ENCODE assay signal across 15 cellular contexts in the genomic region with DNA sequence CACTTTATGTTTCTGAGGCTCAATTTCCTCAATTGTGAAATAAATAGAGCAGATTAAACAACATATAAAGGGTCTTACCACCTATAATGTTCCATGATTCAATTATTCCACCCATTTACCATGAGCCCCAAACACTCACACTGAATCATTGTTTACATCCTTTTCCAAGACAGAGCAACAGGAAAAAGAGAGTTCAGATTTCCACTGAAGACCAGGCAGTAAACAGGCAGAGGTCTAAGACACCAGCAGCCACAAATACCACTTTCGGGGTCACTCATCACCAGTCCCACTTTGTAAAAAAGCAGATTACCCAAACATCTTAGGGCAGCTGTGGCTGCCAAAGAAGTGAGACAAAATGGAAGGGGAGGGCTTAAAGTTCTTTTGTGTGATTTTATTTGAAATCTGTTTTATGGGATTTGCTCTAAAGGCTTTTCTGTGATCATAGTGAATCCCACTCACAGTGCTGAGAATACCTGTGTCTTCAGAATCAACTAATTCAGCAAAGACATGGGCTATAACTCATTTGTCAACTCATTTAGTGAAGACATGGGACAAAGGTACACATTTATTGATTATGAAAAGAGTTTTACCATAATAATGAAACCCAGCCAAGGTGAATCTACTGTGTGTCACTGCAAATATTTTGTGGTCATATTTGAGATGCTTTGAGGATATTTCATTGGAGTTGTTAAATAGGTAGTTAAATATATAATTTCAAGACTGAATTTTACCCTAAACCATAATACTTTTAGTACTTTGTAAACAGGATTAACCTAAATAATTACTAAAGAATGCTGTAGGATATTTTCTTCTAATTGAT. TPM values are rescaled to one million over a fixed set of nuclear protein-coding genes. Genes with fewer than 3 reads are reported as not detected.
DNase-seq lines count a peak whose midpoint lies in the region; ATAC-seq, FAIRE-seq and TF ChIP-seq lines count a peak whose summit lies in the region.
"Had no signal": no experiment of that assay in that cellular context is flagged by ENCODE, and none has a peak within 500 bp of the region (broad histone marks: within the 10 kb centered on the region; RNA-seq: fewer than 3 reads in every experiment).

No MANE protein-coding gene starts in this region.

- whole genome bisulfite sequencing in suprapubic skin = 90% methylated on average over 1 of the region's 1 CpG

- no peak for ATAC-seq in CD8-positive, alpha-beta T cell
- peak; percentile 78 for ATAC-seq in activated CD8-positive, alpha-beta T cell treated with anti-CD3 and anti-CD28 coated beads for 36 hours
- ATAC-seq: gastrocnemius medialis; lower lobe of right lung; naive thymus-derived CD8-positive, alpha-beta T cell; psoas muscle had no signal

- H3K4me3 ChIP-seq in CD8-positive, alpha-beta T cell (ENCODE audit: low read depth, low read length) = no peak overlapping the region
- H3K4me3 ChIP-seq in endothelial cell of umbilical vein (replicated peaks in 1 of 3; ENCODE audit: insufficient read depth in 1 of 3, low read depth in 1 of 3, low read length in 3 of 3) (no peak overlapping the region), suprapubic skin (no peak overlapping the region)
- H3K4me3 ChIP-seq: gastrocnemius medialis, lower lobe of right lung, psoas muscle had no signal

- no peaks in the 10 kb centered on the region for H3K27me3 Mint-ChIP-seq in CD8-positive, alpha-beta T cell (ENCODE audit: low read depth)
- no peaks in the 10 kb centered on the region for H3K27me3 Mint-ChIP-seq in activated CD8-positive, alpha-beta T cell treated with anti-CD3 and anti-CD28 coated beads for 36 hours

- dilution Hi-C loops in endothelial cell of umbilical vein (cut with MboI; ENCODE audit: extremely low pct_ligation_motif_present, low sequenced_read_pairs) = no loop called here

- H3K9me1 ChIP-seq in endothelial cell of umbilical vein (replicated peaks; ENCODE audit: control insufficient read depth, extremely low read depth, insufficient read depth, low read length) = no peaks in the 10 kb centered on the region

- H3K9ac ChIP-seq in endothelial cell of umbilical vein (replicated peaks; ENCODE audit: extremely low read depth, insufficient read depth, low read length) = no peak overlapping the region

- no TSS peak for BruUV-seq in endothelial cell of umbilical vein (replicated peaks; lab: Mats Ljungman, UMichigan)

- intact Hi-C loops in CD8-positive, alpha-beta T cell (cut with DNase I, micrococcal nuclease) = no loop called here
- intact Hi-C loops in activated CD8-positive, alpha-beta T cell treated with anti-CD3 and anti-CD28 coated beads for 36 hours (cut with micrococcal nuclease) = no loop called here
- intact Hi-C loops in endothelial cell of umbilical vein (cut with micrococcal nuclease) = no loop called here

- CTCF ChIA-PET in CD8-positive, alpha-beta T cell (lab: Charles Lee) = interaction anchor here (1.0 kb wide), 1 partner anchor 13 kb away, joined by 3 read pairs; no protein-coding TSS in a partner anchor
- CTCF ChIA-PET in activated CD8-positive, alpha-beta T cell treated with anti-CD3 and anti-CD28 coated beads for 36 hours (lab: Charles Lee) = interaction anchor here (1.4 kb wide), 1 partner anchor 9 kb away, joined by 3 read pairs; no protein-coding TSS in a partner anchor
- CTCF ChIA-PET in endothelial cell of umbilical vein (lab: Charles Lee) = interaction anchor here (0.9 to 5.4 kb wide), 3 partner anchors 9 to 13 kb away, joined by 3 to 26 read pairs (median 12); no protein-coding TSS in a partner anchor

- H3K27ac Mint-ChIP-seq in CD8-positive, alpha-beta T cell = peak overlapping the region; percentile 46
- H3K27ac Mint-ChIP-seq in activated CD8-positive, alpha-beta T cell treated with anti-CD3 and anti-CD28 coated beads for 36 hours = peak overlapping the region; percentile 88
- H3K27ac Mint-ChIP-seq: CD14-positive monocyte had no signal

- H4K20me1 ChIP-seq in endothelial cell of umbilical vein (replicated peaks; ENCODE audit: control insufficient read depth, extremely low read depth, insufficient read depth, low read length) = no peaks in the 10 kb centered on the region

- DNase-seq in CD8-positive, alpha-beta T cell = no peak
- peak; percentile 69 for DNase-seq in activated CD8-positive, alpha-beta T cell treated with anti-CD3 and anti-CD28 coated beads for 36 hours
- DNase-seq in endothelial cell of umbilical vein (ENCODE audit: low read depth, low spot score) = peak; percentile 78
- DNase-seq in putamen (ENCODE audit: low spot score) = no peak
- DNase-seq in cortex of kidney (lab: John Stamatoyannopoulos, UW) = no peak
- no peak for DNase-seq in suprapubic skin (ENCODE audit: low spot score in 2 of 2)
- DNase-seq: gastrocnemius medialis; lower lobe of right lung; naive thymus-derived CD8-positive, alpha-beta T cell; NCI-H1048; psoas muscle; RPMI8226; stimulated activated CD4-positive, alpha-beta T cell treated with anti-CD3 and anti-CD28 coated beads, Interleukin-12 subunit alpha, Interleukin-12 subunit beta, amount 100 ng/mL, for 4 hours had no signal

- H3K79me2 ChIP-seq in endothelial cell of umbilical vein (ENCODE audit: control insufficient read depth, insufficient read depth, low read length) = no peaks in the 10 kb centered on the region

- POLR2A ChIA-PET in CD8-positive, alpha-beta T cell (lab: Charles Lee) = interaction anchor here (3.2 kb wide), 1 partner anchor 9 kb away, joined by 8 read pairs; no protein-coding TSS in a partner anchor
- POLR2A ChIA-PET in activated CD8-positive, alpha-beta T cell treated with anti-CD3 and anti-CD28 coated beads for 36 hours (lab: Charles Lee) = no interaction called here
- POLR2A ChIA-PET in endothelial cell of umbilical vein (lab: Charles Lee) = no interaction called here

- no peaks in the 10 kb centered on the region for H3K36me3 Mint-ChIP-seq in CD8-positive, alpha-beta T cell
- H3K36me3 Mint-ChIP-seq in activated CD8-positive, alpha-beta T cell treated with anti-CD3 and anti-CD28 coated beads for 36 hours (ENCODE audit: low read depth) = no peaks in the 10 kb centered on the region
- H3K36me3 Mint-ChIP-seq: CD14-positive monocyte; naive thymus-derived CD8-positive, alpha-beta T cell had no signal

- H3K27me3 ChIP-seq in CD8-positive, alpha-beta T cell (ENCODE audit: insufficient read depth, low read length) = no peaks in the 10 kb centered on the region
- H3K27me3 ChIP-seq in endothelial cell of umbilical vein (ENCODE audit: control insufficient read depth in 2 of 2, insufficient read depth in 2 of 2, low read length in 2 of 2) = peaks cover 0 to 2% of the 10 kb centered on the region in 2 experiments
- H3K27me3 ChIP-seq in suprapubic skin = no peaks in the 10 kb centered on the region
- H3K27me3 ChIP-seq: gastrocnemius medialis had no signal

- no peak for TF ChIP-seq EP300 in suprapubic skin (IDR thresholded peaks at IDR 0.05)

- H3K27ac ChIP-seq in C4-2B (peak overlapping the region; percentile 10; the same call in 1 of the 2 replicates), endothelial cell of umbilical vein (ENCODE audit: insufficient read depth, low read depth, low read length) (no peak overlapping the region), suprapubic skin (no peak overlapping the region)
- H3K27ac ChIP-seq in CD8-positive, alpha-beta T cell (ENCODE audit: low read depth, low read length) = no peak overlapping the region
- H3K27ac ChIP-seq: gastrocnemius medialis, lower lobe of right lung, psoas muscle had no signal

- no peak for FAIRE-seq in endothelial cell of umbilical vein (lab: Jason Lieb, UNC)

- no peak overlapping the region for H3K4me2 ChIP-seq in endothelial cell of umbilical vein (ENCODE audit: insufficient read depth, low read length)

- H3K9me3 Mint-ChIP-seq in CD8-positive, alpha-beta T cell = no peaks in the 10 kb centered on the region
- no peaks in the 10 kb centered on the region for H3K9me3 Mint-ChIP-seq in activated CD8-positive, alpha-beta T cell treated with anti-CD3 and anti-CD28 coated beads for 36 hours
- H3K9me3 Mint-ChIP-seq: CD14-positive monocyte; naive thymus-derived CD8-positive, alpha-beta T cell had no signal

- H3K4me1 Mint-ChIP-seq in CD8-positive, alpha-beta T cell (ENCODE audit: low read depth) = peaks cover 18% of the 10 kb centered on the region
- peaks cover 20% of the 10 kb centered on the region for H3K4me1 Mint-ChIP-seq in activated CD8-positive, alpha-beta T cell treated with anti-CD3 and anti-CD28 coated beads for 36 hours (ENCODE audit: low read depth)
- H3K4me1 Mint-ChIP-seq: CD14-positive monocyte had no signal

- H3K36me3 ChIP-seq in CD8-positive, alpha-beta T cell (ENCODE audit: insufficient read depth, low read length) = no peaks in the 10 kb centered on the region
- H3K36me3 ChIP-seq in endothelial cell of umbilical vein (ENCODE audit: control insufficient read depth in 2 of 2, extremely low read depth in 1 of 2, insufficient read depth in 2 of 2, low read length in 2 of 2) = no peaks in the 10 kb centered on the region
- H3K36me3 ChIP-seq in suprapubic skin = no peaks in the 10 kb centered on the region
- H3K36me3 ChIP-seq: gastrocnemius medialis, lower lobe of right lung had no signal

- peak overlapping the region; percentile 94 for H2AFZ ChIP-seq in endothelial cell of umbilical vein (ENCODE audit: low read depth, low read length)

- TF ChIP-seq CTCF in C4-2B (conservative IDR thresholded peaks at IDR 0.05) (no peak), endothelial cell of umbilical vein (IDR thresholded peaks at IDR 0.05; ENCODE audit: extremely low read depth in 1 of 2, insufficient read depth in 1 of 2, low read depth in 1 of 2, low read length in 2 of 2) (no peak), suprapubic skin (IDR thresholded peaks at IDR 0.05) (no peak)
- TF ChIP-seq CTCF in CD8-positive, alpha-beta T cell (IDR thresholded peaks at IDR 0.05) = no peak
- no peak for TF ChIP-seq CTCF in activated CD8-positive, alpha-beta T cell treated with anti-CD3 and anti-CD28 coated beads for 36 hours (IDR thresholded peaks at IDR 0.05)

- no peaks in the 10 kb centered on the region for H3K4me1 ChIP-seq in CD8-positive, alpha-beta T cell (ENCODE audit: insufficient read depth, low read length)
- H3K4me1 ChIP-seq in endothelial cell of umbilical vein (ENCODE audit: control insufficient read depth, extremely low read depth, insufficient read depth, low read length) = peaks cover 5% of the 10 kb centered on the region
- peaks cover 1% of the 10 kb centered on the region for H3K4me1 ChIP-seq in suprapubic skin
- H3K4me1 ChIP-seq: gastrocnemius medialis, lower lobe of right lung, psoas muscle had no signal

- TF ChIP-seq POLR2A in endothelial cell of umbilical vein (IDR thresholded peaks at IDR 0.05; ENCODE audit: low read depth, low read length) (no peak), suprapubic skin (IDR thresholded peaks at IDR 0.05) (no peak)

- no peaks in the 10 kb centered on the region for H3K9me3 ChIP-seq in CD8-positive, alpha-beta T cell (ENCODE audit: low read length)
- H3K9me3 ChIP-seq in endothelial cell of umbilical vein (replicated peaks; ENCODE audit: control insufficient read depth, insufficient read depth, low read length) (no peaks in the 10 kb centered on the region), suprapubic skin (no peaks in the 10 kb centered on the region)
- H3K9me3 ChIP-seq: gastrocnemius medialis, lower lobe of right lung, psoas muscle had no signal

- no peak overlapping the region for H3K4me3 Mint-ChIP-seq in CD8-positive, alpha-beta T cell
- no peak overlapping the region for H3K4me3 Mint-ChIP-seq in activated CD8-positive, alpha-beta T cell treated with anti-CD3 and anti-CD28 coated beads for 36 hours
- H3K4me3 Mint-ChIP-seq: CD14-positive monocyte; naive thymus-derived CD8-positive, alpha-beta T cell had no signal

RNA-seq across cellular contexts. Expression of gene DLD, which starts 24.8 kb away (rescaled TPM):
- 10 to 100 TPM; 83.5 to 85.9 TPM for total RNA-seq in CD8-positive, alpha-beta T cell
- 100 to 1,000 TPM in 1 of 2 experiments, 10 to 100 TPM in 1; 99.8 to 102 TPM for total RNA-seq in activated CD8-positive, alpha-beta T cell treated with anti-CD3 and anti-CD28 coated beads for 36 hours
- total RNA-seq in endothelial cell of umbilical vein = 61.7 and 77.4 TPM in 2 replicates
- polyA plus RNA-seq in endothelial cell of umbilical vein = 72.0 and 95.0 TPM in 2 replicates
- polyA plus RNA-seq in endothelial cell of umbilical vein (2011; cell fraction: cytosol; rRNA removed) = 79.7 and 92.1 TPM in 2 replicates
- 100 and 125 TPM in 2 replicates for polyA plus RNA-seq in endothelial cell of umbilical vein (2011; cell fraction: nucleus; rRNA removed)
- 96.5 and 122 TPM in 2 replicates for polyA plus RNA-seq in endothelial cell of umbilical vein (2012)
- polyA minus RNA-seq in endothelial cell of umbilical vein = 68.4 and 81.1 TPM in 2 replicates
- 39.4 TPM for polyA minus RNA-seq in endothelial cell of umbilical vein (2011; cell fraction: cytosol; rRNA and poly(A)+ RNA removed)
- 35.9 and 48.0 TPM in 2 replicates for polyA minus RNA-seq in endothelial cell of umbilical vein (2011; cell fraction: nucleus; rRNA and poly(A)+ RNA removed)
- total RNA-seq in suprapubic skin = 10 to 100 TPM; 35.8 to 84.7 (median 67.9) TPM

Comparison
In these comparisons a context has a peak if more than half of its experiments do, and no peak if none do; other contexts are left out.
1. DNase-seq: peak in activated CD8-positive, alpha-beta T cell treated with anti-CD3 and anti-CD28 coated beads for 36 hours (single experiment) and endothelial cell of umbilical vein (single experiment); none in CD8-positive, alpha-beta T cell (0 of 7), putamen (single experiment), cortex of kidney (single experiment) and suprapubic skin (0 of 2).